Comparison of ENCODE assay signal across 10 cellular contexts in the genomic region with DNA sequence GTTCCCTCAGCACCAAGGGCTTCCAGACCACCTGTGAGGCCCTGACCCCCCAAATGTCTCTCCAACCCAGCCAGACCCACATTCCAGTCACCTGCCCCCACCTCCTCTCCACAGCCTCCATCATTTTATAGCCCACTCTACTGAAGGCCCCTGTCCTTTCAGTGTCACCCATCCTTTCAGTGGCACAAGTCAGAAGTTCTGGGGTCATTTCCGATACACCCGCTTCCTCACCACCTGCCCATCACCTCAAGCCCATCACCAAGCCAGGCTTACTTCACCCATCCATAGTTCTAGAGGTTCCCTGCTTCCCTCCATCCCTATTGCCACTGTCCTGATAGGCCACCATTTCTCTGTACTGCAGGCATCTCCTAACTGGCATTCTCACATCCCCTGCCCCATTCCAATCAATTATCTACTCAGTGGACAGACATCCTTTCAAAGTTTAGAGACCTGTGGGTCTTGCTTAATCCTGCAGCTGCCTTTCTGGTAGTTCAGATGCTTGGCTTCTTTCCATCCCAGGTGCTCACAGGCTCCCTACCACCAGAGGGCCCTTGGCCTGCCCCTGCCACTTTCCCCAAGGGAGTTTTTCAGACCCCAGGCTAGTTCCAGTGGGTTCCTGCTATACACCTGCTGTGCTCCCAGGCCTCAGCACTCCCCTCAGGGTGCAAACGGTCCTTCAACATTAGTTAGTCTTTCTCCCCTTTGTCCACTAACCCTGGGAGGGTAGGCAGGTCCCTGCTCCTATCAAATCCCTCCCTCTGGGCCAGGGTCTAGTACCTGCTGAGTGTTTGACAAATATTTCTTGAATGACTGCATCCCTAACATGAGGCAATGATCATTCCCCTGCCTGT. TPM values are rescaled to one million over a fixed set of nuclear protein-coding genes. Genes with fewer than 3 reads are reported as not detected.
A peak's percentile ranks its signal among the peaks of the same experiment; 100 is the strongest.
DNase-seq lines count a peak whose midpoint lies in the region; TF ChIP-seq lines count a peak whose summit lies in the region.
"Had no signal": no experiment of that assay in that cellular context is flagged by ENCODE, and none has a peak within 500 bp of the region (broad histone marks: within the 10 kb centered on the region; RNA-seq: fewer than 3 reads in every experiment).

No MANE protein-coding gene starts in this region.

- H3K4me3 Mint-ChIP-seq in nephron, result peak overlapping the region; percentile 15 to 57 (median 45)

- peaks cover 94% of the 10 kb centered on the region for H3K4me1 Mint-ChIP-seq in nephron

- H3K79me2 ChIP-seq in MM.1S (ENCODE audit: low read length), result peaks cover 84% of the 10 kb centered on the region

- H3K27me3 ChIP-seq in MM.1S (replicated peaks; ENCODE audit: insufficient read depth, low read length), result no peaks in the 10 kb centered on the region
- H3K27me3 ChIP-seq: dorsolateral prefrontal cortex had no signal

- peak overlapping the region; percentile 74 to 89 (median 88) for H3K27ac Mint-ChIP-seq in nephron

- H3K27me3 Mint-ChIP-seq in nephron (ENCODE audit: low read depth), result no peaks in the 10 kb centered on the region

- peak; percentile 40 for TF ChIP-seq CTCF in MM.1S (IDR thresholded peaks at IDR 0.05; ENCODE audit: low read length)
- peak; percentile 34 for TF ChIP-seq CTCF in astrocyte of the spinal cord (IDR thresholded peaks at IDR 0.05; ENCODE audit: low read depth, low read length)
- TF ChIP-seq CTCF in nephron (IDR thresholded peaks at IDR 0.05; ENCODE audit: unreplicated experiment in 3 of 3), result peak; percentile 33 to 48 (median 35)

- H3K4me3 ChIP-seq in MM.1S (ENCODE audit: low read length) (no peak overlapping the region), astrocyte of the spinal cord (ENCODE audit: low read depth, low read length) (no peak overlapping the region)
- H3K4me3 ChIP-seq: dorsolateral prefrontal cortex had no signal

- no peaks in the 10 kb centered on the region; the same call in 1 of the 2 replicates for H3K36me3 ChIP-seq in MM.1S (replicated peaks; ENCODE audit: insufficient read depth, low read length)

- no peaks in the 10 kb centered on the region for H3F3A ChIP-seq in MM.1S (ENCODE audit: insufficient read depth, low read length)

- no peak overlapping the region for H2AFZ ChIP-seq in MM.1S (ENCODE audit: low read length)

- no peak overlapping the region for H3K4me2 ChIP-seq in MM.1S (ENCODE audit: low read depth, low read length)

- peaks cover 9% of the 10 kb centered on the region for H3K36me3 Mint-ChIP-seq in nephron (ENCODE audit: low read depth)

- in situ Hi-C loops in astrocyte of the spinal cord (cut with HindIII; ENCODE audit: low sequenced_read_pairs), result no loop called here

- H3K4me1 ChIP-seq in MM.1S (ENCODE audit: low read length), result peaks cover 22% of the 10 kb centered on the region

- H3K9me3 ChIP-seq in MM.1S (replicated peaks; ENCODE audit: insufficient read depth, low read length), result no peaks in the 10 kb centered on the region

- DNase-seq in ELR (ENCODE audit: low read depth) (peak; percentile 15), MM.1S (no peak), astrocyte of the spinal cord (ENCODE audit: low read depth, low spot score) (no peak), NCI-H2227 treated with DMSO at 0.1 percent for 48 hours (lab: John Stamatoyannopoulos, UW) (no peak), COLO829 (ENCODE audit: low spot score) (no peak), dermis blood vessel endothelial cell (no peak)
- no peak for DNase-seq in stimulated activated CD4-positive, alpha-beta T cell treated with anti-CD3 and anti-CD28 coated beads, Interleukin-12 subunit alpha, Interleukin-12 subunit beta, amount 100 ng/mL, for 4 hours
- DNase-seq: activated CD4-positive, alpha-beta T cell treated with anti-CD3 and anti-CD28 coated beads for 4 hours had no signal

- no peak overlapping the region for H3K27ac ChIP-seq in MM.1S (ENCODE audit: low read length)
- H3K27ac ChIP-seq: dorsolateral prefrontal cortex had no signal

- H4K20me1 ChIP-seq in MM.1S (ENCODE audit: insufficient read depth, low read length), result no peaks in the 10 kb centered on the region

- no peaks in the 10 kb centered on the region for H3K9me3 Mint-ChIP-seq in nephron

- no peak overlapping the region for H3K9ac ChIP-seq in MM.1S (ENCODE audit: low read length)

- no peaks in the 10 kb centered on the region for H3K9me2 ChIP-seq in MM.1S (replicated peaks; ENCODE audit: insufficient read depth, low read length)

RNA-seq across cellular contexts. Expression of gene KCNQ1OT1, which starts 7.6 kb away (rescaled TPM):
- total RNA-seq in dermis blood vessel endothelial cell, result 0.70 and 1.5 TPM in 2 replicates
